In genomic region chr1:165376041-165376810, GRCh38 we compare ENCODE assay signal across 8 cellular contexts. TPM values are rescaled to one million over a fixed set of nuclear protein-coding genes. Genes with fewer than 3 reads are reported as not detected.
DNase-seq lines count a peak whose midpoint lies in the region; ATAC-seq and TF ChIP-seq lines count a peak whose summit lies in the region.

No MANE protein-coding gene starts in this region.

- peak overlapping the region; percentile 65; the same call in 1 of the 2 replicates for H3K9ac ChIP-seq in iPS-20b (ENCODE audit: low read depth, low read length)

- peaks cover 4% of the 10 kb centered on the region; the same call in 1 of the 2 replicates for H3K4me1 ChIP-seq in iPS-20b (ENCODE audit: insufficient read depth, low read length)
- peaks cover 7 to 14% of the 10 kb centered on the region in 2 donors for H3K4me1 ChIP-seq in gastrocnemius medialis

- ATAC-seq in HG02678 (IDR thresholded peaks at IDR 0.05; ENCODE audit: unreplicated experiment) = peak; percentile 65
- peak; percentile 85 to 92 for ATAC-seq in gastrocnemius medialis
- ATAC-seq in GM21515 (IDR thresholded peaks at IDR 0.05; ENCODE audit: unreplicated experiment) = no peak

- TF ChIP-seq CTCF in cardiac fibroblast (IDR thresholded peaks at IDR 0.05; ENCODE audit: low read depth, low read length) (no peak), gastrocnemius medialis (IDR thresholded peaks at IDR 0.05 in 4 of 5, conservative IDR thresholded peaks at IDR 0.05 in 1 of 5) (no peak)

- TF ChIP-seq POLR2A in gastrocnemius medialis (IDR thresholded peaks at IDR 0.05) = no peak

- in situ Hi-C loops in gastrocnemius medialis (cut with MboI; ENCODE audit: low sequenced_read_pairs in 4 of 4) = loop anchor here in 1 of 4 donors (25.0 kb wide), 1 partner anchor 386 kb away; the partner anchor contains the start of gene TMCO1

- H3K9me3 ChIP-seq in iPS-20b (ENCODE audit: insufficient read depth, low read depth, low read length) (no peaks in the 10 kb centered on the region), gastrocnemius medialis (no peaks in the 10 kb centered on the region)

- DNase-seq in DMS114 treated with DMSO at 0.1 percent for 48 hours (lab: John Stamatoyannopoulos, UW; ENCODE audit: unreplicated experiment) (peak; percentile 14), RPMI8226 (peak; percentile 42), cardiac fibroblast (ENCODE audit: low read depth in 2 of 2) (peak; percentile 89 to 96), gastrocnemius medialis (peak; percentile 71 to 74), NAMALWA (ENCODE audit: low spot score) (no peak)

- intact Hi-C loops in gastrocnemius medialis (cut with DNase I; ENCODE audit: low total_unique reads) = no loop called here

- H3K4me3 ChIP-seq in cardiac fibroblast (replicated peaks in 1 of 2; ENCODE audit: low read depth in 2 of 2, low read length in 2 of 2) = peak overlapping the region; percentile 31 to 34
- peak overlapping the region; percentile 91 for H3K4me3 ChIP-seq in iPS-20b (ENCODE audit: low read length)
- H3K4me3 ChIP-seq in gastrocnemius medialis = peak overlapping the region; percentile 41 to 67 (median 54)

- H3K27me3 ChIP-seq in iPS-20b (ENCODE audit: insufficient read depth, low read length) = peaks cover 57% of the 10 kb centered on the region
- H3K27me3 ChIP-seq in gastrocnemius medialis = no peaks in the 10 kb centered on the region

- H3K36me3 ChIP-seq in iPS-20b (ENCODE audit: insufficient read depth, low read depth, low read length) = no peaks in the 10 kb centered on the region
- H3K36me3 ChIP-seq in gastrocnemius medialis = no peaks in the 10 kb centered on the region

- H3K27ac ChIP-seq in iPS-20b (ENCODE audit: low read length) = no peak overlapping the region
- H3K27ac ChIP-seq in gastrocnemius medialis = peak overlapping the region; percentile 70 to 84 (median 73)

RNA-seq across cellular contexts. Expression of gene LMX1A, which starts 19.7 kb away (rescaled TPM):
- under 1 TPM in 1 of 4 donors, not detected in 3; 0.20 TPM for total RNA-seq in gastrocnemius medialis

Comparison
In these comparisons a context has a peak if more than half of its experiments do, and no peak if none do; other contexts are left out.
1. H3K4me3 ChIP-seq: peak in every context shown above with its lines; median percentile 91 in iPS-20b; 54 in gastrocnemius medialis; 32 in cardiac fibroblast.